ENCODE assay signal across 8 cellular contexts in genomic region chr15:85381850-85382751, GRCh38. TPM values are rescaled to one million over a fixed set of nuclear protein-coding genes. Genes with fewer than 3 reads are reported as not detected.
DNase-seq lines count a peak whose midpoint lies in the region; ATAC-seq and TF ChIP-seq lines count a peak whose summit lies in the region.

No MANE protein-coding gene starts in this region.

- H3K27ac Mint-ChIP-seq in progenitor cell of endocrine pancreas, result peak overlapping the region; percentile 65

- ATAC-seq in HG02763 (IDR thresholded peaks at IDR 0.05; ENCODE audit: unreplicated experiment), result no peak

- H3K4me1 Mint-ChIP-seq in progenitor cell of endocrine pancreas (ENCODE audit: low read depth), result peaks cover 32% of the 10 kb centered on the region

- peak overlapping the region; percentile 88 for H3K27ac ChIP-seq in OCI-LY7 (ENCODE audit: low read depth, low read length, poor library complexity, severe bottlenecking)

- H3K27me3 Mint-ChIP-seq in progenitor cell of endocrine pancreas, result peaks cover 7% of the 10 kb centered on the region

- POLR2A ChIA-PET in OCI-LY7 (lab: Charles Lee), result interaction anchor here (0.6 to 14.6 kb wide), 12 partner anchors 8 to 177 kb away, joined by 3 to 335 read pairs (median 10); no protein-coding TSS in a partner anchor

- peak overlapping the region; percentile 78 for H3K4me2 ChIP-seq in OCI-LY7 (ENCODE audit: low read length)

- H3K9me2 ChIP-seq in OCI-LY7 (ENCODE audit: insufficient read depth, low read length), result no peaks in the 10 kb centered on the region

- H3K9me3 ChIP-seq in OCI-LY7 (ENCODE audit: low read length), result no peaks in the 10 kb centered on the region

- H4K20me1 ChIP-seq in OCI-LY7 (ENCODE audit: insufficient read depth, low read length), result peaks cover 18% of the 10 kb centered on the region; the same call in 1 of the 2 replicates

- peaks cover 49% of the 10 kb centered on the region for H3K4me1 ChIP-seq in OCI-LY7 (ENCODE audit: insufficient read depth, low read length, poor library complexity, severe bottlenecking)

- no peak overlapping the region for H2AFZ ChIP-seq in OCI-LY7 (ENCODE audit: low read length)

- TSS peak; percentile 73 for BruUV-seq in OCI-LY7 (replicated peaks; lab: Mats Ljungman, UMichigan)

- peaks cover 2% of the 10 kb centered on the region for H3K36me3 Mint-ChIP-seq in progenitor cell of endocrine pancreas (ENCODE audit: insufficient read depth)

- H3K36me3 ChIP-seq in OCI-LY7 (ENCODE audit: insufficient read depth, low read length), result peaks cover 36% of the 10 kb centered on the region

- H3K4me3 ChIP-seq in OCI-LY7 (ENCODE audit: low read depth, low read length, poor library complexity, severe bottlenecking) (peak overlapping the region; percentile 86), epithelial cell of esophagus (ENCODE audit: low read length) (peak overlapping the region; percentile 69)

- DNase-seq in EL (peak; percentile 16), OCI-LY7 (ENCODE audit: low spot score) (peak; percentile 59), epithelial cell of esophagus (ENCODE audit: low read depth) (peak; percentile 55), progenitor cell of endocrine pancreas (ENCODE audit: low spot score, unreplicated experiment) (no peak), NCI-H1092 (lab: John Stamatoyannopoulos, UW) (no peak), anterior cingulate cortex (lab: John Stamatoyannopoulos, UW) (no peak), DMS153 treated with DMSO at 0.1 percent for 48 hours (lab: John Stamatoyannopoulos, UW; ENCODE audit: unreplicated experiment) (no peak)

- peaks cover 62% of the 10 kb centered on the region for H3K79me2 ChIP-seq in OCI-LY7 (ENCODE audit: insufficient read depth, low read depth, low read length)

- H3K9me3 Mint-ChIP-seq in progenitor cell of endocrine pancreas (ENCODE audit: low read depth), result no peaks in the 10 kb centered on the region

- CTCF ChIA-PET in OCI-LY7 (lab: Charles Lee; ENCODE audit: unreplicated experiment), result interaction anchor here (1.1 kb wide), 1 partner anchor 65 kb away, joined by 3 read pairs; no protein-coding TSS in a partner anchor

- peak overlapping the region; percentile 81 for H3K4me3 Mint-ChIP-seq in progenitor cell of endocrine pancreas (ENCODE audit: low read depth)

- intact Hi-C loops in OCI-LY7 (cut with micrococcal nuclease; ENCODE audit: unreplicated experiment), result loop anchor here (1.0 to 10.0 kb wide), 5 partner anchors 22 to 323 kb away; no protein-coding TSS in a partner anchor

- TF ChIP-seq CTCF in OCI-LY7 (conservative IDR thresholded peaks at IDR 0.05; ENCODE audit: low read length) (no peak), epithelial cell of esophagus (IDR thresholded peaks at IDR 0.05; ENCODE audit: insufficient read depth, low read depth, low read length, missing control alignments) (no peak), progenitor cell of endocrine pancreas (IDR thresholded peaks at IDR 0.05; ENCODE audit: unreplicated experiment) (no peak)

RNA-seq across cellular contexts. Expression of gene AKAP13, which starts 1.7 kb away (rescaled TPM):
- 124 and 140 TPM in 2 replicates for total RNA-seq in OCI-LY7 (2014; rRNA removed; shearing (Covaris generic))
- total RNA-seq in OCI-LY7 (2022), result 250 and 261 TPM in 2 replicates
- total RNA-seq in progenitor cell of endocrine pancreas, result 114 and 119 TPM in 2 replicates

Comparison
In these comparisons a context has a peak if more than half of its experiments do, and no peak if none do; other contexts are left out.
1. DNase-seq: peak in EL (single experiment), OCI-LY7 (single experiment) and epithelial cell of esophagus (single experiment); none in progenitor cell of endocrine pancreas (single experiment), NCI-H1092 (single experiment), anterior cingulate cortex (0 of 58) and DMS153 treated with DMSO at 0.1 percent for 48 hours (single experiment).